In genomic region chr16:57694556-57695377, GRCh38 we compare ENCODE assay signal across 9 cellular contexts. TPM values are rescaled to one million over a fixed set of nuclear protein-coding genes. Genes with fewer than 3 reads are reported as not detected.
DNase-seq lines count a peak whose midpoint lies in the region; ATAC-seq and TF ChIP-seq lines count a peak whose summit lies in the region.
"Had no signal": no experiment of that assay in that cellular context is flagged by ENCODE, and none has a peak within 500 bp of the region (broad histone marks: within the 10 kb centered on the region; RNA-seq: fewer than 3 reads in every experiment).

Gene DRC7, plus strand, starts transcription at chr16:57694806. Its CDS starts 3,144 bp downstream, at chr16:57697950.

- H3K27me3 ChIP-seq in kidney epithelial cell (ENCODE audit: control insufficient read depth, insufficient read depth, low read length) = no peaks in the 10 kb centered on the region

- H3K36me3 ChIP-seq in kidney epithelial cell (ENCODE audit: control insufficient read depth, insufficient read depth, low read length) = no peaks in the 10 kb centered on the region

- ATAC-seq in GM19397 (IDR thresholded peaks at IDR 0.05; ENCODE audit: unreplicated experiment) = no peak

- peak within 1 kb of the TSS; percentile 49 for H3K4me3 ChIP-seq in Jurkat, Clone E6-1 (ENCODE audit: low read length)
- H3K4me3 ChIP-seq in kidney epithelial cell (ENCODE audit: low read depth, low read length) = peak within 1 kb of the TSS; percentile 42

- peak; percentile 31 for DNase-seq in activated CD4-positive, alpha-beta T cell treated with anti-CD3 and anti-CD28 coated beads for 48 hours
- DNase-seq in activated CD4-positive, alpha-beta T cell treated with anti-CD3 and anti-CD28 coated beads for 4 hours = no peak
- DNase-seq in Jurkat, Clone E6-1 (ENCODE audit: low read depth, low spot score) = peak; percentile 71
- peak; percentile 62 for DNase-seq in RPMI8226
- peak; percentile 30 for DNase-seq in cerebellar cortex (ENCODE audit: low spot score)
- peak; percentile 39 for DNase-seq in kidney epithelial cell (ENCODE audit: low read depth)
- peak; percentile 61 for DNase-seq in superior temporal gyrus (ENCODE audit: extremely low spot score)

- TF ChIP-seq CTCF in kidney epithelial cell (IDR thresholded peaks at IDR 0.05; ENCODE audit: insufficient read depth, low read length, poor library complexity, severe bottlenecking) = no peak

RNA-seq across cellular contexts. Expression of gene DRC7, which starts in this region (rescaled TPM):
- polyA plus RNA-seq in Jurkat, Clone E6-1 (2012; ENCODE audit: insufficient read depth, insufficient read length) = 2.0 TPM
- total RNA-seq in kidney epithelial cell = 0.04 TPM in 1 of 2 replicates, not detected in the other
- polyA plus RNA-seq: BJ had no signal

Comparison
In these comparisons a context has a peak if more than half of its experiments do, and no peak if none do; other contexts are left out.
1. DNase-seq: peak in activated CD4-positive, alpha-beta T cell treated with anti-CD3 and anti-CD28 coated beads for 48 hours (single experiment), Jurkat, Clone E6-1 (single experiment), RPMI8226 (single experiment), cerebellar cortex (single experiment) and superior temporal gyrus (single experiment); none in activated CD4-positive, alpha-beta T cell treated with anti-CD3 and anti-CD28 coated beads for 4 hours (0 of 2).
2. Peak in DNase-seq and H3K4me3 ChIP-seq in kidney epithelial cell; RNA of the gene not detected or under 1 TPM.